8 cellular contexts compared by ENCODE assay signal in genomic region chr5:10306806-10307205, GRCh38. TPM values are rescaled to one million over a fixed set of nuclear protein-coding genes. Genes with fewer than 3 reads are reported as not detected.
DNase-seq lines count a peak whose midpoint lies in the region; ATAC-seq and TF ChIP-seq lines count a peak whose summit lies in the region.

No MANE protein-coding gene starts in this region.

- DNase-seq in stimulated activated naive CD8-positive, alpha-beta T cell treated with anti-CD3 and anti-CD28 coated beads, Interleukin-15, Interleukin-2, amounts not matched to agents 100 U/mL and 50 U/mL, for 24 hours: no peak
- DNase-seq in brain microvascular endothelial cell: no peak
- no peak for DNase-seq in mesothelial cell of epicardium (ENCODE audit: low spot score in 2 of 2, unreplicated experiment in 2 of 2)
- no peak for DNase-seq in lower leg skin (ENCODE audit: low spot score in 2 of 2)
- DNase-seq in GM03348 (ENCODE audit: low spot score): no peak
- DNase-seq in Karpas-422: no peak
- DNase-seq in CD1c-positive myeloid dendritic cell (ENCODE audit: extremely low spot score): no peak

- in situ Hi-C loops in brain microvascular endothelial cell (cut with HindIII; ENCODE audit: low pct_ligation_motif_present, low sequenced_read_pairs): no loop called here

- H3K4me3 ChIP-seq in brain microvascular endothelial cell (ENCODE audit: low read depth, low read length) (peak overlapping the region; percentile 70), lower leg skin (ENCODE audit: low read depth, poor library complexity, severe bottlenecking) (no peak overlapping the region), Karpas-422 (ENCODE audit: low read length) (no peak overlapping the region)

- peak overlapping the region; percentile 74 for H3K4me3 Mint-ChIP-seq in stimulated activated naive CD8-positive, alpha-beta T cell treated with anti-CD3 and anti-CD28 coated beads, Interleukin-15, Interleukin-2, amounts not matched to agents 100 ng/mL and 50 ng/mL, for 24 hours
- H3K4me3 Mint-ChIP-seq in mesothelial cell of epicardium: peak overlapping the region; percentile 89

- no peak overlapping the region for H3K9ac ChIP-seq in Karpas-422 (ENCODE audit: low read length)

- no peaks in the 10 kb centered on the region for H3K9me3 ChIP-seq in Karpas-422 (ENCODE audit: low read length)

- H3K4me2 ChIP-seq in Karpas-422 (ENCODE audit: low read depth, low read length, poor library complexity, severe bottlenecking): no peak overlapping the region

- no peaks in the 10 kb centered on the region for H3K36me3 ChIP-seq in brain microvascular endothelial cell (replicated peaks)
- H3K36me3 ChIP-seq in Karpas-422 (ENCODE audit: insufficient read depth, low read length): no peaks in the 10 kb centered on the region

- no peaks in the 10 kb centered on the region for H3K9me2 ChIP-seq in Karpas-422 (replicated peaks; ENCODE audit: insufficient read depth, low read length)

- H3K9me3 Mint-ChIP-seq in stimulated activated naive CD8-positive, alpha-beta T cell treated with anti-CD3 and anti-CD28 coated beads, Interleukin-15, Interleukin-2, amounts not matched to agents 100 ng/mL and 50 ng/mL, for 24 hours: no peaks in the 10 kb centered on the region
- no peaks in the 10 kb centered on the region for H3K9me3 Mint-ChIP-seq in mesothelial cell of epicardium

- ATAC-seq in stimulated activated naive CD8-positive, alpha-beta T cell treated with anti-CD3 and anti-CD28 coated beads, Interleukin-15, Interleukin-2, amounts not matched to agents 100 U/mL and 50 U/mL, for 24 hours: no peak

- no peaks in the 10 kb centered on the region for H3K36me3 Mint-ChIP-seq in stimulated activated naive CD8-positive, alpha-beta T cell treated with anti-CD3 and anti-CD28 coated beads, Interleukin-15, Interleukin-2, amounts not matched to agents 100 ng/mL and 50 ng/mL, for 24 hours (ENCODE audit: low read depth)
- H3K36me3 Mint-ChIP-seq in mesothelial cell of epicardium: peaks cover 7% of the 10 kb centered on the region

- TF ChIP-seq CTCF in brain microvascular endothelial cell (IDR thresholded peaks at IDR 0.05; ENCODE audit: low read depth, low read length, missing control alignments): no peak
- TF ChIP-seq CTCF in mesothelial cell of epicardium (IDR thresholded peaks at IDR 0.05; ENCODE audit: unreplicated experiment): no peak
- no peak for TF ChIP-seq CTCF in lower leg skin (IDR thresholded peaks at IDR 0.05)

- H3K27ac Mint-ChIP-seq in stimulated activated naive CD8-positive, alpha-beta T cell treated with anti-CD3 and anti-CD28 coated beads, Interleukin-15, Interleukin-2, amounts not matched to agents 100 ng/mL and 50 ng/mL, for 24 hours: no peak overlapping the region
- H3K27ac Mint-ChIP-seq in mesothelial cell of epicardium: peak overlapping the region; percentile 95

- H3K27ac ChIP-seq in brain microvascular endothelial cell: no peak overlapping the region
- no peak overlapping the region for H3K27ac ChIP-seq in Karpas-422 (ENCODE audit: low read length)

- H3K4me1 ChIP-seq in Karpas-422 (ENCODE audit: low read length): no peaks in the 10 kb centered on the region

- no peaks in the 10 kb centered on the region for H3K79me2 ChIP-seq in Karpas-422 (ENCODE audit: low read length)

- 58 to 69% methylated on average over 8 of the region's 8 CpGs for WGBS in lower leg skin, 2 donors

- intact Hi-C loops in lower leg skin (cut with DNase I; ENCODE audit: low total_unique reads): no loop called here

- TF ChIP-seq POLR2A in lower leg skin (IDR thresholded peaks at IDR 0.05): no peak

- no peak overlapping the region for H2AFZ ChIP-seq in Karpas-422 (ENCODE audit: low read length)

- H3K4me1 Mint-ChIP-seq in stimulated activated naive CD8-positive, alpha-beta T cell treated with anti-CD3 and anti-CD28 coated beads, Interleukin-15, Interleukin-2, amounts not matched to agents 100 ng/mL and 50 ng/mL, for 24 hours (ENCODE audit: low read depth): peaks cover 10% of the 10 kb centered on the region
- H3K4me1 Mint-ChIP-seq in mesothelial cell of epicardium: peaks cover 27% of the 10 kb centered on the region

- no peaks in the 10 kb centered on the region for H3K27me3 ChIP-seq in brain microvascular endothelial cell (replicated peaks)
- H3K27me3 ChIP-seq in Karpas-422 (ENCODE audit: low read length): no peaks in the 10 kb centered on the region

- H4K20me1 ChIP-seq in Karpas-422 (ENCODE audit: insufficient read depth, low read depth, low read length): no peaks in the 10 kb centered on the region

- peaks cover 30% of the 10 kb centered on the region for H3K27me3 Mint-ChIP-seq in stimulated activated naive CD8-positive, alpha-beta T cell treated with anti-CD3 and anti-CD28 coated beads, Interleukin-15, Interleukin-2, amounts not matched to agents 100 ng/mL and 50 ng/mL, for 24 hours
- no peaks in the 10 kb centered on the region for H3K27me3 Mint-ChIP-seq in mesothelial cell of epicardium (ENCODE audit: low read depth)

RNA-seq across cellular contexts. Expression of gene CMBL, which starts 0.9 kb away (rescaled TPM):
- 22.5 to 26.4 TPM (median 24.8 TPM) in 3 replicates for total RNA-seq in mesothelial cell of epicardium
- 1 to 10 TPM; 1.8 to 3.2 (median 2.4) TPM for total RNA-seq in lower leg skin
- total RNA-seq in Karpas-422 (2014; rRNA removed; shearing (Covaris generic); ENCODE audit: low replicate concordance): not detected in 2 replicates

RNA-seq across cellular contexts. Expression of gene MARCHF6, which starts 46.7 kb away (rescaled TPM):
- total RNA-seq in mesothelial cell of epicardium (267 to 273 TPM (median 272 TPM) in 3 replicates), lower leg skin (10 to 100 TPM; 53.0 to 82.0 (median 63.3) TPM)
- total RNA-seq in Karpas-422 (2014; rRNA removed; shearing (Covaris generic); ENCODE audit: low replicate concordance): 38.0 and 88.4 TPM in 2 replicates

RNA-seq across cellular contexts. Expression of gene CCT5, which starts 56.7 kb away (rescaled TPM):
- total RNA-seq in mesothelial cell of epicardium (141 to 145 TPM (median 142 TPM) in 3 replicates), lower leg skin (100 to 1,000 TPM in 3 of 4 donors, 10 to 100 TPM in 1; 69.1 to 150 (median 125) TPM)
- total RNA-seq in Karpas-422 (2014; rRNA removed; shearing (Covaris generic); ENCODE audit: low replicate concordance): 319 and 381 TPM in 2 replicates

RNA-seq across cellular contexts. Expression of gene ATPSCKMT, which starts 57.1 kb away (rescaled TPM):
- total RNA-seq in mesothelial cell of epicardium (23.3 to 26.8 TPM (median 24.0 TPM) in 3 replicates), lower leg skin (10 to 100 TPM in 2 of 4 donors, 1 to 10 TPM in 2; 5.0 to 14.3 (median 8.7) TPM)
- total RNA-seq in Karpas-422 (2014; rRNA removed; shearing (Covaris generic); ENCODE audit: low replicate concordance): 4.4 and 13.5 TPM in 2 replicates
